In the genomic region with DNA sequence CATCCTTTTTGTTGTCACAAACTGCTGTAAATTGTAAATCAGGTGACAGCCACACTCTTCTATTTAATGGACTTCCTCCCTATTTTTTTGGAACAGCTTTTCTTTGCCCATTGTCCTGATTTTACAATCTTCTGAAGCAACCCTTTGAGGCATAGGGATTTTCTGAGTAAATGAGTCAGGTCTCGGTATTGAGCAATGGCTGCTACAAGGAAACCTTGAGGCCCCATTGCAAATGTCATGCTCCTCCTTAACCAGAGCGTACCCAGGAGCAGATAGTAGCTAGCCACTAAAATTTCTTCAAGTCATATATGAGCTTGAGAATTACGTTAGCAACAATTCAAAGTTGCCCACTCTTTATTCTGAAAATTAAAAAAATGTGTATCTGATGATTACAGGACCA, we compare ENCODE assay signal across 1 cellular context.
TF ChIP-seq lines count a peak whose summit lies in the region.

No MANE protein-coding gene starts in this region.

TF ChIP-seq in WTC11, 78 proteins besides CTCF, POLR2A, EP300 and RAD21:
- TF ChIP-seq AR (CRISPR knock-in tag; IDR thresholded peaks at IDR 0.05) (no peak), GRHL2 (CRISPR knock-in tag; IDR thresholded peaks at IDR 0.05; ENCODE audit: insufficient replicate concordance, severe bottlenecking) (no peak), EMX1 (CRISPR knock-in tag; IDR thresholded peaks at IDR 0.05) (no peak), ZNF317 (CRISPR knock-in tag; IDR thresholded peaks at IDR 0.05; ENCODE audit: borderline replicate concordance, low read depth) (no peak), IRF2 (CRISPR knock-in tag; IDR thresholded peaks at IDR 0.05; ENCODE audit: borderline replicate concordance, low read depth) (no peak), ZNF219 (CRISPR knock-in tag; IDR thresholded peaks at IDR 0.05; ENCODE audit: borderline replicate concordance) (no peak), PREB (CRISPR knock-in tag; IDR thresholded peaks at IDR 0.05; ENCODE audit: borderline replicate concordance) (no peak), ZNF423 (CRISPR knock-in tag; IDR thresholded peaks at IDR 0.05) (no peak), ZBTB21 (CRISPR knock-in tag; IDR thresholded peaks at IDR 0.05; ENCODE audit: borderline replicate concordance) (no peak), JUN (CRISPR knock-in tag; IDR thresholded peaks at IDR 0.05) (no peak), ATF3 (CRISPR knock-in tag; conservative IDR thresholded peaks at IDR 0.05) (no peak), TP53 (CRISPR knock-in tag; IDR thresholded peaks at IDR 0.05) (no peak), KAT7 (CRISPR knock-in tag; IDR thresholded peaks at IDR 0.05; ENCODE audit: borderline replicate concordance) (no peak), NR3C1 (CRISPR knock-in tag; conservative IDR thresholded peaks at IDR 0.05; ENCODE audit: low read depth) (no peak), ZNF281 (CRISPR knock-in tag; IDR thresholded peaks at IDR 0.05) (no peak), ERG (CRISPR knock-in tag; IDR thresholded peaks at IDR 0.05) (no peak), PRDM15 (CRISPR knock-in tag; IDR thresholded peaks at IDR 0.05) (no peak)
- TF ChIP-seq, protein P1, sequence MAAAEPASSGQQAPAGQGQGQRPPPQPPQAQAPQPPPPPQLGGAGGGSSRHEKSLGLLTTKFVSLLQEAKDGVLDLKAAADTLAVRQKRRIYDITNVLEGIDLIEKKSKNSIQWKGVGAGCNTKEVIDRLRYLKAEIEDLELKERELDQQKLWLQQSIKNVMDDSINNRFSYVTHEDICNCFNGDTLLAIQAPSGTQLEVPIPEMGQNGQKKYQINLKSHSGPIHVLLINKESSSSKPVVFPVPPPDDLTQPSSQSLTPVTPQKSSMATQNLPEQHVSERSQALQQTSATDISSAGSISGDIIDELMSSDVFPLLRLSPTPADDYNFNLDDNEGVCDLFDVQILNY (CRISPR knock-in tag; IDR thresholded peaks at IDR 0.05): no peak
- TF ChIP-seq, protein P2, sequence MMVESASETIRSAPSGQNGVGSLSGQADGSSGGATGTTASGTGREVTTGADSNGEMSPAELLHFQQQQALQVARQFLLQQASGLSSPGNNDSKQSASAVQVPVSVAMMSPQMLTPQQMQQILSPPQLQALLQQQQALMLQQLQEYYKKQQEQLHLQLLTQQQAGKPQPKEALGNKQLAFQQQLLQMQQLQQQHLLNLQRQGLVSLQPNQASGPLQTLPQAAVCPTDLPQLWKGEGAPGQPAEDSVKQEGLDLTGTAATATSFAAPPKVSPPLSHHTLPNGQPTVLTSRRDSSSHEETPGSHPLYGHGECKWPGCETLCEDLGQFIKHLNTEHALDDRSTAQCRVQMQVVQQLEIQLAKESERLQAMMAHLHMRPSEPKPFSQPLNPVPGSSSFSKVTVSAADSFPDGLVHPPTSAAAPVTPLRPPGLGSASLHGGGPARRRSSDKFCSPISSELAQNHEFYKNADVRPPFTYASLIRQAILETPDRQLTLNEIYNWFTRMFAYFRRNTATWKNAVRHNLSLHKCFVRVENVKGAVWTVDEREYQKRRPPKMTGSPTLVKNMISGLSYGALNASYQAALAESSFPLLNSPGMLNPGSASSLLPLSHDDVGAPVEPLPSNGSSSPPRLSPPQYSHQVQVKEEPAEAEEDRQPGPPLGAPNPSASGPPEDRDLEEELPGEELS (CRISPR knock-in tag; IDR thresholded peaks at IDR 0.05): no peak
